In genomic region chr14:61662437-61663311, GRCh38 we compare ENCODE assay signal across 8 cellular contexts. TPM values are rescaled to one million over a fixed set of nuclear protein-coding genes. Genes with fewer than 3 reads are reported as not detected.
DNase-seq lines count a peak whose midpoint lies in the region; ATAC-seq and TF ChIP-seq lines count a peak whose summit lies in the region.

No MANE protein-coding gene starts in this region.

- H3K9me3 ChIP-seq in MG63, result no peaks in the 10 kb centered on the region

- no peaks in the 10 kb centered on the region for H3K36me3 ChIP-seq in MG63

- peak; percentile 42 for ATAC-seq in sciatic nerve

- H3K4me3 ChIP-seq in MG63, result no peak overlapping the region
- no peak overlapping the region for H3K4me3 ChIP-seq in epithelial cell of proximal tubule (ENCODE audit: low read depth, low read length)

- no peaks in the 10 kb centered on the region for H3K27me3 ChIP-seq in MG63

- peak; percentile 36 for DNase-seq in DMS 273 (lab: John Stamatoyannopoulos, UW; ENCODE audit: unreplicated experiment)
- no peak for DNase-seq in DMS 273 treated with DMSO at 0.1 percent for 48 hours (lab: John Stamatoyannopoulos, UW)
- DNase-seq in HCEC 1CT, result peak; percentile 76
- peak; percentile 18 for DNase-seq in MG63
- DNase-seq in activated CD4-positive, alpha-beta T cell treated with anti-CD3 and anti-CD28 coated beads, Interleukin-2, amount 50 U/mL, for 24 hours (ENCODE audit: low read depth in 1 of 2, low spot score in 1 of 2), result peak; percentile 28 to 72
- DNase-seq in epithelial cell of proximal tubule (ENCODE audit: low read depth), result peak; percentile 84
- DNase-seq in sciatic nerve (ENCODE audit: low spot score), result no peak
- DNase-seq in NCI-H1105 (lab: John Stamatoyannopoulos, UW), result no peak

- intact Hi-C loops in sciatic nerve (cut with DNase I), result no loop called here

- no peak for TF ChIP-seq CTCF in epithelial cell of proximal tubule (conservative IDR thresholded peaks at IDR 0.05; ENCODE audit: low read depth, low read length)

RNA-seq across cellular contexts. Expression of gene HIF1A, which starts 32.6 kb away (rescaled TPM):
- 58.5 and 77.4 TPM in 2 replicates for total RNA-seq in MG63 (2014; rRNA removed; shearing (Covaris generic); ENCODE audit: low replicate concordance)
- total RNA-seq in epithelial cell of proximal tubule (268 and 338 TPM in 2 replicates), sciatic nerve (123 TPM)

Comparison
In these comparisons a context has a peak if more than half of its experiments do, and no peak if none do; other contexts are left out.
1. DNase-seq: peak in DMS 273 (single experiment), HCEC 1CT (single experiment), MG63 (single experiment), activated CD4-positive, alpha-beta T cell treated with anti-CD3 and anti-CD28 coated beads, Interleukin-2, amount 50 U/mL, for 24 hours (2 of 2) and epithelial cell of proximal tubule (single experiment); none in DMS 273 treated with DMSO at 0.1 percent for 48 hours (single experiment), sciatic nerve (single experiment) and NCI-H1105 (single experiment).